8 cellular contexts compared by ENCODE assay signal in the genomic region with DNA sequence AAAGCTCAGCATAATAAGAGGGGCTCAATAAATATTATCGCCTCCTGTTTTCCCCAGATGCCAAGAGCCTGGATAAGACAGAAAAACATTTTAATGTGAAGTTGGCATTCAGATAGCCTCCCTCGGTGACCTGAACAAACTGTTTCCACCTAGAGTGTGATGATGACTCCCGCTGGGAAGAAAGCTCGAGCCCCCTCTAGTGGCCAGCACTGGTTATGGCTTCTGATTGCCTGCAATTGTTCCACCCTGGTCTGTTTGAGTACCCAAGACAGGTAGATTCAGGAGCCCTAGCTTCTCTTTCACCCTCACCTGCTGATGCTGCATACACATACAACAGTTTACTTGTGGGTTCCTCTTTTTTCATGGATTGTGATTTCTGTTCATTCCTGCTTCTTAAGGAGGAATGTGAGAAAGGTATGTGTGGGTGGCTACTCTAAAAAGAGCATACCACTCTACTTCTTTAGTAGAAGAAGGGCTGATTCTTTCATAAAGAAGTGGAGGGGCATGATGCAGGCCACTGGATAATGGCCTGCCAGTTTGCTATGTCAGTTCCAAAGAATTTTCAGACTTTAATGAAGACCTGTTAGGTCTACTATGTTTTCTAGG. TPM values are rescaled to one million over a fixed set of nuclear protein-coding genes. Genes with fewer than 3 reads are reported as not detected.
A peak's percentile ranks its signal among the peaks of the same experiment; 100 is the strongest.
DNase-seq lines count a peak whose midpoint lies in the region; ATAC-seq and TF ChIP-seq lines count a peak whose summit lies in the region.

No MANE protein-coding gene starts in this region.

- TF ChIP-seq EP300 in ovary (IDR thresholded peaks at IDR 0.05) (no peak), transverse colon (IDR thresholded peaks at IDR 0.05; ENCODE audit: low read depth) (no peak)

- CTCF ChIA-PET in AG04450 (lab: Charles Lee), result interaction anchor here (0.6 to 11.2 kb wide), 29 partner anchors 9 to 1662 kb away, joined by 3 to 411 read pairs (median 5); a partner anchor contains a TSS

- peaks cover 65% of the 10 kb centered on the region for H3K36me3 Mint-ChIP-seq in activated T-helper 2 cell treated with anti-CD3 and anti-CD28 coated beads, Interferon-gamma antibody, Interleukin-2, Interleukin-4, amounts not matched to agents 10 μg/mL and 5 μg/mL and 100 μg/mL, durations not matched to agents 14 hours and 24 hours and 36 hours (ENCODE audit: low read depth)

- TF ChIP-seq CTCF in AG04450 (IDR thresholded peaks at IDR 0.05; ENCODE audit: low read depth, low read length), result peak; percentile 99
- TF ChIP-seq CTCF in ovary (IDR thresholded peaks at IDR 0.05), result peak; percentile 83 to 87 (median 84)
- TF ChIP-seq CTCF in transverse colon (IDR thresholded peaks at IDR 0.05), result peak; percentile 91 to 99 (median 95)

- H3K36me3 ChIP-seq in ovary, result no peaks in the 10 kb centered on the region
- H3K36me3 ChIP-seq in transverse colon, result peaks cover 0 to 32% (median 8%) of the 10 kb centered on the region in 4 donors

- TF ChIP-seq POLR2A in ovary (IDR thresholded peaks at IDR 0.05) (no peak), transverse colon (IDR thresholded peaks at IDR 0.05) (no peak)

- H3K4me1 Mint-ChIP-seq in activated T-helper 2 cell treated with anti-CD3 and anti-CD28 coated beads, Interferon-gamma antibody, Interleukin-2, Interleukin-4, amounts not matched to agents 10 μg/mL and 5 μg/mL and 100 μg/mL, durations not matched to agents 14 hours and 24 hours and 36 hours (ENCODE audit: low read depth), result peaks cover 14% of the 10 kb centered on the region

- H3K27ac ChIP-seq in AG04450 (ENCODE audit: low read depth, low read length) (no peak overlapping the region), ovary (no peak overlapping the region), transverse colon (no peak overlapping the region)

- H3K4me1 ChIP-seq in ovary (ENCODE audit: insufficient read depth) (no peaks in the 10 kb centered on the region), transverse colon (peaks cover 0 to 7% (median 2%) of the 10 kb centered on the region in 4 donors)

- WGBS in ovary, 3 donors, result 1 to 4% (median 2%) methylated on average over 4 of the region's 4 CpGs
- 7 to 14% methylated on average over 4 of the region's 4 CpGs for WGBS in transverse colon (ENCODE audit: low coverage in 1 of 2), 2 donors

- H3K27me3 Mint-ChIP-seq in activated T-helper 2 cell treated with anti-CD3 and anti-CD28 coated beads, Interferon-gamma antibody, Interleukin-2, Interleukin-4, amounts not matched to agents 10 μg/mL and 5 μg/mL and 100 μg/mL, durations not matched to agents 14 hours and 24 hours and 36 hours (ENCODE audit: low read depth), result no peaks in the 10 kb centered on the region

- H3K9me3 ChIP-seq in AG04450 (ENCODE audit: control insufficient read depth, insufficient read depth, low read length), result no peaks in the 10 kb centered on the region
- no peaks in the 10 kb centered on the region for H3K9me3 ChIP-seq in ovary
- H3K9me3 ChIP-seq in transverse colon, result no peaks in the 10 kb centered on the region

- no peak overlapping the region for H3K4me3 Mint-ChIP-seq in activated T-helper 2 cell treated with anti-CD3 and anti-CD28 coated beads, Interferon-gamma antibody, Interleukin-2, Interleukin-4, amounts not matched to agents 10 μg/mL and 5 μg/mL and 100 μg/mL, durations not matched to agents 14 hours and 24 hours and 36 hours (ENCODE audit: low read depth)

- no peaks in the 10 kb centered on the region for H3K9me3 Mint-ChIP-seq in activated T-helper 2 cell treated with anti-CD3 and anti-CD28 coated beads, Interferon-gamma antibody, Interleukin-2, Interleukin-4, amounts not matched to agents 10 μg/mL and 5 μg/mL and 100 μg/mL, durations not matched to agents 14 hours and 24 hours and 36 hours

- POLR2A ChIA-PET in AG04450 (lab: Yijun Ruan, JAX), result interaction anchor here (1.0 kb wide), 1 partner anchor 76 kb away, joined by 4 read pairs; a partner anchor contains a TSS

- DNase-seq in AG04450 (ENCODE audit: low read depth, low spot score) (no peak), KBM-7 (peak; percentile 85), SHP77 (lab: John Stamatoyannopoulos, UW) (peak; percentile 37 to 42), foreskin melanocyte (peak; percentile 40), ovary (peak; percentile 69 to 86 (median 82)), transverse colon (peak; percentile 87)
- DNase-seq in activated T-helper 2 cell treated with anti-CD3 and anti-CD28 coated beads, Interferon-gamma antibody, Interleukin-2, Interleukin-4, amounts not matched to agents 10 μg/mL and 5 μg/mL and 100 μg/mL, durations not matched to agents 14 hours and 24 hours and 36 hours (ENCODE audit: low spot score), result peak; percentile 69

- H3K4me3 ChIP-seq in AG04450 (ENCODE audit: low read depth, low read length) (no peak overlapping the region), ovary (no peak overlapping the region), transverse colon (no peak overlapping the region)

- H3K27me3 ChIP-seq in AG04450 (ENCODE audit: control insufficient read depth, insufficient read depth, low read length), result no peaks in the 10 kb centered on the region
- H3K27me3 ChIP-seq in ovary, result no peaks in the 10 kb centered on the region
- H3K27me3 ChIP-seq in transverse colon, result no peaks in the 10 kb centered on the region

- in situ Hi-C loops in KBM-7 (cut with MboI; ENCODE audit: low pct_unique_long_range_greater_than_20kb, low sequenced_read_pairs), result no loop called here
- in situ Hi-C loops in transverse colon (cut with MboI; ENCODE audit: low pct_ligation_motif_present in 1 of 4, low pct_unique_long_range_greater_than_20kb in 1 of 4, low sequenced_read_pairs in 3 of 4), result loop anchor here (5.0 kb wide), 2 partner anchors 72 to 77 kb away; a partner anchor contains a TSS

- H3K27ac Mint-ChIP-seq in activated T-helper 2 cell treated with anti-CD3 and anti-CD28 coated beads, Interferon-gamma antibody, Interleukin-2, Interleukin-4, amounts not matched to agents 10 μg/mL and 5 μg/mL and 100 μg/mL, durations not matched to agents 14 hours and 24 hours and 36 hours, result peak overlapping the region; percentile 53

- ATAC-seq in GM18520 (IDR thresholded peaks at IDR 0.05; ENCODE audit: unreplicated experiment), result peak; percentile 53

- intact Hi-C loops in activated T-helper 2 cell treated with anti-CD3 and anti-CD28 coated beads, Interferon-gamma antibody, Interleukin-2, Interleukin-4, amounts not matched to agents 10 μg/mL and 5 μg/mL and 100 μg/mL, durations not matched to agents 14 hours and 24 hours and 36 hours (cut with micrococcal nuclease), result loop anchor here (1.0 to 5.0 kb wide), 3 partner anchors 77 to 347 kb away; no protein-coding TSS in a partner anchor
- intact Hi-C loops in ovary (cut with DNase I), result loop anchor here in 2 of 4 donors (2.0 kb wide), 1 partner anchor 75 kb away; a partner anchor contains a TSS
- intact Hi-C loops in transverse colon (cut with DNase I; ENCODE audit: low total_unique reads), result loop anchor here (2.0 kb wide), 1 partner anchor 75 kb away; a partner anchor contains a TSS

RNA-seq across cellular contexts. Expression of a gene that starts 6.4 kb away (rescaled TPM):
- 22.8 and 24.7 TPM in 2 replicates for polyA plus RNA-seq in AG04450 (2011; rRNA removed)
- polyA minus RNA-seq in AG04450 (2011; rRNA and poly(A)+ RNA removed), result 7.8 and 9.4 TPM in 2 replicates
- total RNA-seq in activated T-helper 2 cell treated with anti-CD3 and anti-CD28 coated beads, Interferon-gamma antibody, Interleukin-2, Interleukin-4, amounts not matched to agents 10 μg/mL and 5 μg/mL and 100 μg/mL, durations not matched to agents 14 hours and 24 hours and 36 hours, result 20.3 and 21.6 TPM in 2 replicates
- total RNA-seq in ovary, result 10 to 100 TPM; 11.4 to 27.7 (median 16.0) TPM
- polyA plus RNA-seq in ovary, result 10 to 100 TPM; 19.1 to 55.1 TPM
- 1 to 10 TPM in 3 of 4 donors, under 1 TPM in 1; 0.75 to 9.4 (median 6.2) TPM for total RNA-seq in transverse colon

RNA-seq across cellular contexts. Expression of a gene that starts 6.8 kb away (rescaled TPM):
- polyA plus RNA-seq in AG04450 (2011; rRNA removed) (21.6 and 24.1 TPM in 2 replicates), ovary (10 to 100 TPM; 11.0 to 28.4 TPM)
- 19.7 and 44.4 TPM in 2 replicates for polyA minus RNA-seq in AG04450 (2011; rRNA and poly(A)+ RNA removed)
- total RNA-seq in activated T-helper 2 cell treated with anti-CD3 and anti-CD28 coated beads, Interferon-gamma antibody, Interleukin-2, Interleukin-4, amounts not matched to agents 10 μg/mL and 5 μg/mL and 100 μg/mL, durations not matched to agents 14 hours and 24 hours and 36 hours, result 28.8 and 29.6 TPM in 2 replicates
- total RNA-seq in ovary (10 to 100 TPM; 23.2 to 34.9 (median 27.3) TPM), transverse colon (100 to 1,000 TPM in 1 of 4 donors, 10 to 100 TPM in 3; 16.1 to 264 (median 40.8) TPM)
